ENCODE assay signal across 25 cellular contexts in genomic region chr2:75337040-75337439, GRCh38.
"Had no signal": no experiment of that assay in that cellular context is flagged by ENCODE, and none has a peak within 500 bp of the region (broad histone marks: within the 10 kb centered on the region; RNA-seq: fewer than 3 reads in every experiment).

No MANE protein-coding gene starts in this region.

- H3K36me3 ChIP-seq: esophagus muscularis mucosa, neural progenitor cell, prostate gland, right atrium auricular region, spleen, thoracic aorta, tibial nerve, upper lobe of left lung had no signal

- H3K4me1 ChIP-seq: esophagus muscularis mucosa, neural progenitor cell, prostate gland, right atrium auricular region, tibial nerve, upper lobe of left lung had no signal

- H2AFZ ChIP-seq: neural progenitor cell had no signal

- ATAC-seq: left lobe of liver; mucosa of descending colon; natural killer cell treated with Interleukin-12 subunit alpha and Interleukin-12 subunit beta and Interleukin-15 and Interleukin-18, amount 100 ng/mL, for 72 hours; stimulated activated naive B cell treated with anti-CD40 and anti-IgM and Interleukin-4, amounts not matched to agents 10 μg/mL and 1 μg/mL and 100 μg/mL, for 72 hours had no signal

- H3K4me1 Mint-ChIP-seq: naive B cell; stimulated activated naive B cell treated with anti-CD40 and anti-IgM and Interleukin-4, amounts not matched to agents 10 μg/mL and 1 μg/mL and 100 μg/mL, for 72 hours had no signal

- H3K9me3 ChIP-seq: esophagus muscularis mucosa, mucosa of descending colon, prostate gland, right atrium auricular region, spleen, thoracic aorta, tibial nerve, upper lobe of left lung had no signal

- H3K27me3 Mint-ChIP-seq: memory B cell; stimulated activated naive CD8-positive, alpha-beta T cell treated with anti-CD3 and anti-CD28 coated beads, Interleukin-15, Interleukin-2, amounts not matched to agents 100 ng/mL and 50 ng/mL, for 24 hours had no signal

- H3K4me3 ChIP-seq: esophagus muscularis mucosa, lung, mucosa of descending colon, neural progenitor cell, prostate gland, right atrium auricular region, skin epidermis, spleen, thoracic aorta, tibial nerve, upper lobe of left lung had no signal

- DNase-seq: effector CD8-positive, alpha-beta T cell; head of caudate nucleus; kidney; mucosa of descending colon; naive B cell; spleen; stimulated activated naive B cell treated with anti-CD40 and anti-IgM and Interleukin-4, amounts not matched to agents 10 μg/mL and 1 μg/mL and 100 μg/mL, for 72 hours; upper lobe of left lung had no signal

- H3K4me2 ChIP-seq: neural progenitor cell had no signal

- H3K27ac Mint-ChIP-seq: memory B cell; mesothelial cell of epicardium; naive B cell; natural killer cell treated with Interleukin-12 subunit alpha and Interleukin-12 subunit beta and Interleukin-15 and Interleukin-18, amount 100 ng/mL, for 72 hours; neural progenitor cell; stimulated activated naive B cell treated with anti-CD40 and anti-IgM and Interleukin-4, amounts not matched to agents 10 μg/mL and 1 μg/mL and 100 μg/mL, for 72 hours; stimulated activated naive CD8-positive, alpha-beta T cell treated with anti-CD3 and anti-CD28 coated beads, Interleukin-15, Interleukin-2, amounts not matched to agents 100 ng/mL and 50 ng/mL, for 24 hours had no signal

- H3K27me3 ChIP-seq: esophagus muscularis mucosa, neural progenitor cell, right atrium auricular region, spleen, tibial nerve, upper lobe of left lung had no signal

- H3K27ac ChIP-seq: esophagus muscularis mucosa, neural progenitor cell, prostate gland, right atrium auricular region, skin epidermis, thoracic aorta, tibial nerve, upper lobe of left lung had no signal

- FAIRE-seq: colon, endothelial cell of umbilical vein, frontal cortex, kidney, urothelium cell line had no signal

- H3K4me3 Mint-ChIP-seq: memory B cell; mesothelial cell of epicardium; naive B cell; natural killer cell treated with Interleukin-12 subunit alpha and Interleukin-12 subunit beta and Interleukin-15 and Interleukin-18, amount 100 ng/mL, for 72 hours; neural progenitor cell; stimulated activated naive B cell treated with anti-CD40 and anti-IgM and Interleukin-4, amounts not matched to agents 10 μg/mL and 1 μg/mL and 100 μg/mL, for 72 hours; stimulated activated naive CD8-positive, alpha-beta T cell treated with anti-CD3 and anti-CD28 coated beads, Interleukin-15, Interleukin-2, amounts not matched to agents 100 ng/mL and 50 ng/mL, for 24 hours had no signal

- H3K36me3 Mint-ChIP-seq: mesothelial cell of epicardium; naive B cell; natural killer cell treated with Interleukin-12 subunit alpha and Interleukin-12 subunit beta and Interleukin-15 and Interleukin-18, amount 100 ng/mL, for 72 hours; neural progenitor cell; stimulated activated naive B cell treated with anti-CD40 and anti-IgM and Interleukin-4, amounts not matched to agents 10 μg/mL and 1 μg/mL and 100 μg/mL, for 72 hours had no signal

- H3K9me3 Mint-ChIP-seq: memory B cell; mesothelial cell of epicardium; neural progenitor cell; stimulated activated naive B cell treated with anti-CD40 and anti-IgM and Interleukin-4, amounts not matched to agents 10 μg/mL and 1 μg/mL and 100 μg/mL, for 72 hours; stimulated activated naive CD8-positive, alpha-beta T cell treated with anti-CD3 and anti-CD28 coated beads, Interleukin-15, Interleukin-2, amounts not matched to agents 100 ng/mL and 50 ng/mL, for 24 hours had no signal

- H3K9ac ChIP-seq: neural progenitor cell had no signal
